In the genomic region with DNA sequence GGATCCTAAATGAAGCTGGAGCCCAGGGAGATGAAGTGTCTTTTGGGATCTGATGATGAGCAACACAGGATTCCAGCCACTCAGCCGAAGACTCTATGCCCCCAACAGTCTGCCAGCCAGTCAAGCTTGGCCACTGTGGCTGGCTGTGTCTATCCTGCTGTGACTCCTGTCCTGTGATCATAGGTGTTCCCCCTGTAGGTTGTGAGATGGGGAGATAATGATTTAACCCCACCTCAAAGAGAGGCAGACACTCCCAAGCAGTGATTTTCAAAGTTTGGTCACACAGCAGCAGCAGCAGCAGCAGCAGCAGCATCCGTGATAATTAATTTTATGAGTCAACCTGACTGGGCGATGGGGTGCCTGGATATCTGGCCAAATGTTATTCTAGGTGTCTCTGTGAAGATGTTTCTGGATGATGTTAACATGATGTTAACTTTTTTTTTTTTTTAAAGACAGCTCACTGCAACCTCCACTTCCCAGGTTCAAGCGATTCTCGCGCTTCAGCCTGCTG, we compare ENCODE assay signal across 10 cellular contexts. TPM values are rescaled to one million over a fixed set of nuclear protein-coding genes. Genes with fewer than 3 reads are reported as not detected.
DNase-seq lines count a peak whose midpoint lies in the region; ATAC-seq and TF ChIP-seq lines count a peak whose summit lies in the region.
"Had no signal": no experiment of that assay in that cellular context is flagged by ENCODE, and none has a peak within 500 bp of the region (broad histone marks: within the 10 kb centered on the region; RNA-seq: fewer than 3 reads in every experiment).

No MANE protein-coding gene starts in this region.

- no peaks in the 10 kb centered on the region for H3K36me3 ChIP-seq in skeletal muscle tissue (ENCODE audit: control insufficient read depth in 3 of 3, insufficient read depth in 3 of 3, low read length in 3 of 3)

- ATAC-seq in GM18861 (IDR thresholded peaks at IDR 0.05; ENCODE audit: unreplicated experiment), result peak; percentile 34
- peak; percentile 20 for ATAC-seq in HG03575 (IDR thresholded peaks at IDR 0.05; ENCODE audit: extremely low read depth, insufficient number of reproducible peaks, low FRiP score, unreplicated experiment)
- ATAC-seq in HG03045 (IDR thresholded peaks at IDR 0.05; ENCODE audit: unreplicated experiment), result no peak

- H3K27me3 ChIP-seq in skeletal muscle tissue (ENCODE audit: control insufficient read depth in 3 of 3, insufficient read depth in 3 of 3, low read length in 3 of 3), result no peaks in the 10 kb centered on the region

- H3K4me3 ChIP-seq in coronary artery, result no peak overlapping the region
- no peak overlapping the region for H3K4me3 ChIP-seq in skeletal muscle tissue (ENCODE audit: low read length in 3 of 3)

- DNase-seq in coronary artery (ENCODE audit: low spot score) (no peak), OCI-M1 (lab: John Stamatoyannopoulos, UW) (no peak), HPDE6-E6E7 (ENCODE audit: extremely low spot score) (no peak), NCI-H774 (lab: John Stamatoyannopoulos, UW) (no peak)
- DNase-seq: NCI-H526; stimulated activated CD4-positive, alpha-beta T cell treated with anti-CD3 and anti-CD28 coated beads, Interleukin-4, amount 100 ng/mL, for 4 hours had no signal

- TF ChIP-seq CTCF in coronary artery (IDR thresholded peaks at IDR 0.05), result no peak

- H3K9me3 ChIP-seq in skeletal muscle tissue (ENCODE audit: control insufficient read depth in 3 of 3, low read length in 3 of 3), result no peaks in the 10 kb centered on the region

- no peak overlapping the region for H3K9ac ChIP-seq in skeletal muscle tissue (ENCODE audit: low read depth in 1 of 3, low read length in 3 of 3)

- H3K27ac ChIP-seq in coronary artery (peak overlapping the region; percentile 33 to 46), skeletal muscle tissue (ENCODE audit: low read depth, low read length) (peak overlapping the region; percentile 66)

- H3K4me1 ChIP-seq in skeletal muscle tissue (ENCODE audit: control insufficient read depth in 3 of 3, insufficient read depth in 3 of 3, low read length in 3 of 3), result peaks cover 38 to 48% (median 45%) of the 10 kb centered on the region in 3 donors

RNA-seq across cellular contexts. Expression of a gene that starts 21.4 kb away (rescaled TPM):
- total RNA-seq in skeletal muscle tissue, result 146 TPM
